1 cellular context compared by ENCODE assay signal in genomic region chr22:31083923-31084810, GRCh38.
TF ChIP-seq lines count a peak whose summit lies in the region.

No MANE protein-coding gene starts in this region.

TF ChIP-seq in WTC11, 78 proteins besides CTCF, POLR2A, EP300 and RAD21 (continued from another document):
- TF ChIP-seq, protein P1, sequence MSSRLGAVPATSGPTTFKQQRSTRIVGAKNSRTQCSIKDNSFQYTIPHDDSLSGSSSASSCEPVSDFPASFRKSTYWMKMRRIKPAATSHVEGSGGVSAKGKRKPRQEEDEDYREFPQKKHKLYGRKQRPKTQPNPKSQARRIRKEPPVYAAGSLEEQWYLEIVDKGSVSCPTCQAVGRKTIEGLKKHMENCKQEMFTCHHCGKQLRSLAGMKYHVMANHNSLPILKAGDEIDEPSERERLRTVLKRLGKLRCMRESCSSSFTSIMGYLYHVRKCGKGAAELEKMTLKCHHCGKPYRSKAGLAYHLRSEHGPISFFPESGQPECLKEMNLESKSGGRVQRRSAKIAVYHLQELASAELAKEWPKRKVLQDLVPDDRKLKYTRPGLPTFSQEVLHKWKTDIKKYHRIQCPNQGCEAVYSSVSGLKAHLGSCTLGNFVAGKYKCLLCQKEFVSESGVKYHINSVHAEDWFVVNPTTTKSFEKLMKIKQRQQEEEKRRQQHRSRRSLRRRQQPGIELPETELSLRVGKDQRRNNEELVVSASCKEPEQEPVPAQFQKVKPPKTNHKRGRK (CRISPR knock-in tag; IDR thresholded peaks at IDR 0.05; ENCODE audit: borderline replicate concordance) = no peak
- no peak for TF ChIP-seq ZMAT4 (CRISPR knock-in tag; IDR thresholded peaks at IDR 0.05)
- TF ChIP-seq, protein P2, sequence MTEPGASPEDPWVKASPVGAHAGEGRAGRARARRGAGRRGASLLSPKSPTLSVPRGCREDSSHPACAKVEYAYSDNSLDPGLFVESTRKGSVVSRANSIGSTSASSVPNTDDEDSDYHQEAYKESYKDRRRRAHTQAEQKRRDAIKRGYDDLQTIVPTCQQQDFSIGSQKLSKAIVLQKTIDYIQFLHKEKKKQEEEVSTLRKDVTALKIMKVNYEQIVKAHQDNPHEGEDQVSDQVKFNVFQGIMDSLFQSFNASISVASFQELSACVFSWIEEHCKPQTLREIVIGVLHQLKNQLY (CRISPR knock-in tag; IDR thresholded peaks at IDR 0.05) = no peak
- TF ChIP-seq HMGXB4 (CRISPR knock-in tag; IDR thresholded peaks at IDR 0.05) = no peak
- TF ChIP-seq, protein P3, sequence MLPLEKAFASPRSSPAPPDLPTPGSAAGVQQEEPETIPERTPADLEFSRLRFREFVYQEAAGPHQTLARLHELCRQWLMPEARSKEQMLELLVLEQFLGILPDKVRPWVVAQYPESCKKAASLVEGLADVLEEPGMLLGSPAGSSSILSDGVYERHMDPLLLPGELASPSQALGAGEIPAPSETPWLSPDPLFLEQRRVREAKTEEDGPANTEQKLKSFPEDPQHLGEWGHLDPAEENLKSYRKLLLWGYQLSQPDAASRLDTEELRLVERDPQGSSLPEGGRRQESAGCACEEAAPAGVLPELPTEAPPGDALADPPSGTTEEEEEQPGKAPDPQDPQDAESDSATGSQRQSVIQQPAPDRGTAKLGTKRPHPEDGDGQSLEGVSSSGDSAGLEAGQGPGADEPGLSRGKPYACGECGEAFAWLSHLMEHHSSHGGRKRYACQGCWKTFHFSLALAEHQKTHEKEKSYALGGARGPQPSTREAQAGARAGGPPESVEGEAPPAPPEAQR (CRISPR knock-in tag; IDR thresholded peaks at IDR 0.05) = no peak
- no peak for TF ChIP-seq FOXP1 (CRISPR knock-in tag; IDR thresholded peaks at IDR 0.05; ENCODE audit: borderline replicate concordance)
- TF ChIP-seq TP53 (CRISPR knock-in tag; IDR thresholded peaks at IDR 0.05) = no peak
